In the genomic region with DNA sequence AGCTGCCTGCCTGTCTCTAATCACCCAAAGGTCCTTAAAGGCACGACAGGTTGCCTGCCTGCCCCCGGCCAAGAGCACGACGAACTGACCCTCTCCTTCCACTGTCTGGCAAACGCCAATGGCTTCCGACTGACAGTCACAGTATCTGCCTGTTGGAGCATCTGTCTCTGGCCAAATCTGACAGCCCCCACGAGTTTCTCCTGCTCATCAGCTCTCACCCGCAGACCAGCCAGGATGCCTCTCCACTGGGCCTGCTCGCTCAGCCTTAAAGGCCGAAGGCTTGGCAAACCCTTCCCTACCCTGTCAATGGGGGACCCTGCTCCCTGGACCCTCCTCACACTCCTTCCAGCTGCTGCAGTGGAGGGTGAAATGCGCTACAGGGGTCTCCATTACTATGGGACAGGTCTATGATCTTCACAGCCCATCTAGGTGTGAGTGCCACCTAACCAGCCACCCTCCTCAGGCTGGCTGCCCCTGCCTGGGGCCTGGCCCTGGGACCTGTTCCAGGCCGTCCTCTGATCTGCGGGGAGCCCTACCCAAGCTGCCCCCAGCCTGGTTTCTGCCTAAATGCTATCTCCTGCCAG, we compare ENCODE assay signal across 10 cellular contexts. TPM values are rescaled to one million over a fixed set of nuclear protein-coding genes. Genes with fewer than 3 reads are reported as not detected.
A peak's percentile ranks its signal among the peaks of the same experiment; 100 is the strongest.
DNase-seq lines count a peak whose midpoint lies in the region; ATAC-seq and TF ChIP-seq lines count a peak whose summit lies in the region.
"Had no signal": no experiment of that assay in that cellular context is flagged by ENCODE, and none has a peak within 500 bp of the region (broad histone marks: within the 10 kb centered on the region; RNA-seq: fewer than 3 reads in every experiment).

No MANE protein-coding gene starts in this region.

- H3K4me3 Mint-ChIP-seq in CD4-positive, CD25-positive, alpha-beta regulatory T cell: peak overlapping the region in 1 of 4 donors; percentile 65
- H3K4me3 Mint-ChIP-seq in brain: peak overlapping the region in 1 of 5 experiments; percentile 52
- no peak overlapping the region for H3K4me3 Mint-ChIP-seq in natural killer cell

- TF ChIP-seq CTCF in brain (conservative IDR thresholded peaks at IDR 0.05): no peak
- no peak for TF ChIP-seq CTCF in natural killer cell (IDR thresholded peaks at IDR 0.05)

- H3K9me3 ChIP-seq in CD4-positive, CD25-positive, alpha-beta regulatory T cell (ENCODE audit: control insufficient read depth in 2 of 2, low read length in 2 of 2): no peaks in the 10 kb centered on the region
- H3K9me3 ChIP-seq in HUES48 (ENCODE audit: control insufficient read depth, insufficient read depth, low read length): no peaks in the 10 kb centered on the region
- H3K9me3 ChIP-seq: esophagus muscularis mucosa had no signal

- H3K4me1 Mint-ChIP-seq in CD4-positive, CD25-positive, alpha-beta regulatory T cell: peaks cover under 1 to 36% (median 18%) of the 10 kb centered on the region in 4 donors
- H3K4me1 Mint-ChIP-seq in brain (peaks cover 34% of the 10 kb centered on the region), natural killer cell (peaks cover 22 to 27% of the 10 kb centered on the region in 2 donors)

- no peaks in the 10 kb centered on the region for H3K27me3 Mint-ChIP-seq in CD4-positive, CD25-positive, alpha-beta regulatory T cell
- H3K27me3 Mint-ChIP-seq in brain: peaks cover 8% of the 10 kb centered on the region
- no peaks in the 10 kb centered on the region for H3K27me3 Mint-ChIP-seq in natural killer cell (ENCODE audit: low read depth in 2 of 2)

- peak overlapping the region in 2 of 3 donors; percentile 36 to 67 for H3K27ac Mint-ChIP-seq in CD4-positive, CD25-positive, alpha-beta regulatory T cell
- peak overlapping the region; percentile 24 to 88 (median 61) for H3K27ac Mint-ChIP-seq in brain
- H3K27ac Mint-ChIP-seq in natural killer cell: peak overlapping the region; percentile 59 to 63

- no peaks in the 10 kb centered on the region for H3K27me3 ChIP-seq in CD4-positive, CD25-positive, alpha-beta regulatory T cell (ENCODE audit: control insufficient read depth, insufficient read depth, low read length)
- H3K27me3 ChIP-seq in HUES48 (ENCODE audit: control insufficient read depth, insufficient read depth, low read length): no peaks in the 10 kb centered on the region
- H3K27me3 ChIP-seq: esophagus muscularis mucosa had no signal

- peaks cover 28% of the 10 kb centered on the region for H3K4me1 ChIP-seq in CD4-positive, CD25-positive, alpha-beta regulatory T cell (ENCODE audit: control insufficient read depth, insufficient read depth, low read length, poor library complexity, severe bottlenecking)
- peaks cover 37% of the 10 kb centered on the region for H3K4me1 ChIP-seq in HUES48 (ENCODE audit: control insufficient read depth, insufficient read depth, low read length)

- intact Hi-C loops in natural killer cell (cut with micrococcal nuclease): no loop called here

- H3K9ac ChIP-seq in HUES48 (ENCODE audit: low read depth, low read length): peak overlapping the region; percentile 64
- H3K9ac ChIP-seq: KMS-11 had no signal

- no peak overlapping the region for H3K4me3 ChIP-seq in CD4-positive, CD25-positive, alpha-beta regulatory T cell (ENCODE audit: low read depth, low read length)
- peak overlapping the region; percentile 19; the same call in 1 of the 2 replicates for H3K4me3 ChIP-seq in HUES48 (ENCODE audit: low read depth, low read length)
- H3K4me3 ChIP-seq: esophagus muscularis mucosa had no signal

- peaks cover 17% of the 10 kb centered on the region for H3K36me3 Mint-ChIP-seq in CD4-positive, CD25-positive, alpha-beta regulatory T cell
- H3K36me3 Mint-ChIP-seq in brain (peaks cover 25% of the 10 kb centered on the region), natural killer cell (no peaks in the 10 kb centered on the region)

- no peak for DNase-seq in CD4-positive, CD25-positive, alpha-beta regulatory T cell
- DNase-seq in natural killer cell: no peak
- DNase-seq in KG1 (lab: John Stamatoyannopoulos, UW): no peak
- no peak for DNase-seq in COLO668 (lab: John Stamatoyannopoulos, UW; ENCODE audit: unreplicated experiment)

- no peak overlapping the region for H3K27ac ChIP-seq in CD4-positive, CD25-positive, alpha-beta regulatory T cell (ENCODE audit: insufficient read depth, low read length, poor library complexity, severe bottlenecking)
- H3K27ac ChIP-seq in HUES48 (ENCODE audit: low read depth, low read length): peak overlapping the region; percentile 96
- H3K27ac ChIP-seq: KMS-11 had no signal

- H3K36me3 ChIP-seq in CD4-positive, CD25-positive, alpha-beta regulatory T cell (ENCODE audit: control insufficient read depth, insufficient read depth, low read length): peaks cover 27% of the 10 kb centered on the region
- peaks cover 33% of the 10 kb centered on the region for H3K36me3 ChIP-seq in HUES48 (ENCODE audit: control insufficient read depth, insufficient read depth, low read length)

- ATAC-seq in CD4-positive, CD25-positive, alpha-beta regulatory T cell (ENCODE audit: low read depth in 2 of 2): no peak
- ATAC-seq in natural killer cell (no peak), HG03571 (IDR thresholded peaks at IDR 0.05; ENCODE audit: unreplicated experiment) (no peak), GM21367 (IDR thresholded peaks at IDR 0.05; ENCODE audit: unreplicated experiment) (no peak)

- no peaks in the 10 kb centered on the region for H3K9me3 Mint-ChIP-seq in CD4-positive, CD25-positive, alpha-beta regulatory T cell
- H3K9me3 Mint-ChIP-seq in brain (peaks cover 0 to 2% (median 0%) of the 10 kb centered on the region in 5 experiments), natural killer cell (no peaks in the 10 kb centered on the region)

RNA-seq across cellular contexts. Expression of a gene that starts 0.9 kb away (rescaled TPM):
- 0.76 TPM for total RNA-seq in CD4-positive, CD25-positive, alpha-beta regulatory T cell
- polyA plus RNA-seq in CD4-positive, CD25-positive, alpha-beta regulatory T cell: under 1 TPM in 1 of 4 donors, not detected in 3; 0.31 TPM
- polyA plus RNA-seq in brain (ENCODE audit: insufficient read depth, low read depth, low replicate concordance): 0.95 TPM
- 1 to 10 TPM in 2 of 3 donors, under 1 TPM in 1; 0.70 to 1.3 (median 1.1) TPM for total RNA-seq in natural killer cell

RNA-seq across cellular contexts. Expression of a gene that starts 5.0 kb away (rescaled TPM):
- total RNA-seq in CD4-positive, CD25-positive, alpha-beta regulatory T cell: 1,690 TPM
- 1,000 to 10,000 TPM; 1,618 to 2,428 (median 2,131) TPM for polyA plus RNA-seq in CD4-positive, CD25-positive, alpha-beta regulatory T cell
- polyA plus RNA-seq in brain (ENCODE audit: insufficient read depth, low read depth, low replicate concordance): 3,254 TPM
- total RNA-seq in natural killer cell: 1,000 to 10,000 TPM in 2 of 3 donors, 100 to 1,000 TPM in 1; 900 to 1,086 (median 1,066) TPM

RNA-seq across cellular contexts. Expression of a gene that starts 5.4 kb away (rescaled TPM):
- 13.0 TPM for total RNA-seq in CD4-positive, CD25-positive, alpha-beta regulatory T cell
- 1 to 10 TPM; 4.8 to 8.4 (median 7.5) TPM for polyA plus RNA-seq in CD4-positive, CD25-positive, alpha-beta regulatory T cell
- polyA plus RNA-seq in brain (ENCODE audit: insufficient read depth, low read depth, low replicate concordance): 45.7 TPM
- 10 to 100 TPM; 18.6 to 28.3 (median 23.2) TPM for total RNA-seq in natural killer cell

RNA-seq across cellular contexts. Expression of a gene that starts 7.4 kb away (rescaled TPM):
- not detected for total RNA-seq in CD4-positive, CD25-positive, alpha-beta regulatory T cell
- under 1 TPM in 1 of 4 donors, not detected in 3; 0.25 TPM for polyA plus RNA-seq in CD4-positive, CD25-positive, alpha-beta regulatory T cell
- not detected for polyA plus RNA-seq in brain (ENCODE audit: insufficient read depth, low read depth, low replicate concordance)
- not detected for total RNA-seq in natural killer cell
- total RNA-seq: esophagus muscularis mucosa had no signal

RNA-seq across cellular contexts. Expression of a gene that starts 23.2 kb away (rescaled TPM):
- total RNA-seq in CD4-positive, CD25-positive, alpha-beta regulatory T cell: 37.7 TPM
- polyA plus RNA-seq in CD4-positive, CD25-positive, alpha-beta regulatory T cell: 10 to 100 TPM; 71.2 to 96.6 (median 85.8) TPM
- 53.2 TPM for polyA plus RNA-seq in brain (ENCODE audit: insufficient read depth, low read depth, low replicate concordance)
- 10 to 100 TPM; 16.4 to 31.2 (median 24.3) TPM for total RNA-seq in natural killer cell
